ENCODE assay signal across 8 cellular contexts in genomic region chr1:151060241-151061011, GRCh38. TPM values are rescaled to one million over a fixed set of nuclear protein-coding genes. Genes with fewer than 3 reads are reported as not detected.
A peak's percentile ranks its signal among the peaks of the same experiment; 100 is the strongest.
DNase-seq lines count a peak whose midpoint lies in the region; ATAC-seq and TF ChIP-seq lines count a peak whose summit lies in the region.

A gene with protein sequence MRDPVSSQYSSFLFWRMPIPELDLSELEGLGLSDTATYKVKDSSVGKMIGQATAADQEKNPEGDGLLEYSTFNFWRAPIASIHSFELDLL (plus strand): TSS chr1:151060397. CDS start chr1:151067225, 6,828 bp downstream.

- peaks cover 8 to 23% of the 10 kb centered on the region in 2 donors for H3K36me3 ChIP-seq in muscle layer of duodenum (ENCODE audit: control insufficient read depth in 1 of 2, insufficient read depth in 2 of 2, low read length in 2 of 2)

- H3K4me3 Mint-ChIP-seq in T-helper 1 cell treated with Interleukin-12 subunit alpha and Interleukin-12 subunit beta and Interleukin-4 antibody, amounts not matched to agents 30 μg/mL and 1 μg/mL, for 36 hours, result peak within 1 kb of the TSS; percentile 99
- H3K4me3 Mint-ChIP-seq in activated T-cell treated with anti-CD3 and anti-CD28 coated beads, Interleukin-2, amount 50 U/mL, for 72 hours, result peak within 1 kb of the TSS; percentile 87 to 99

- H3K36me3 Mint-ChIP-seq in T-helper 1 cell treated with Interleukin-12 subunit alpha and Interleukin-12 subunit beta and Interleukin-4 antibody, amounts not matched to agents 30 μg/mL and 1 μg/mL, for 36 hours (ENCODE audit: low read depth), result peaks cover 35% of the 10 kb centered on the region
- peaks cover 12 to 32% of the 10 kb centered on the region in 2 donors for H3K36me3 Mint-ChIP-seq in activated T-cell treated with anti-CD3 and anti-CD28 coated beads, Interleukin-2, amount 50 U/mL, for 72 hours (ENCODE audit: insufficient read depth in 2 of 2)

- H3K4me3 ChIP-seq in fibroblast of pulmonary artery (replicated peaks; ENCODE audit: low read depth, low read length) (peak within 1 kb of the TSS; percentile 97), muscle layer of duodenum (ENCODE audit: low read depth in 1 of 2, low read length in 2 of 2) (peak within 1 kb of the TSS; percentile 90 to 99)

- H3K9me3 Mint-ChIP-seq in T-helper 1 cell treated with Interleukin-12 subunit alpha and Interleukin-12 subunit beta and Interleukin-4 antibody, amounts not matched to agents 30 μg/mL and 1 μg/mL, for 36 hours, result no peaks in the 10 kb centered on the region
- no peaks in the 10 kb centered on the region for H3K9me3 Mint-ChIP-seq in activated T-cell treated with anti-CD3 and anti-CD28 coated beads, Interleukin-2, amount 50 U/mL, for 72 hours

- H3K27me3 Mint-ChIP-seq in T-helper 1 cell treated with Interleukin-12 subunit alpha and Interleukin-12 subunit beta and Interleukin-4 antibody, amounts not matched to agents 30 μg/mL and 1 μg/mL, for 36 hours (ENCODE audit: low read depth), result no peaks in the 10 kb centered on the region
- no peaks in the 10 kb centered on the region for H3K27me3 Mint-ChIP-seq in activated T-cell treated with anti-CD3 and anti-CD28 coated beads, Interleukin-2, amount 50 U/mL, for 72 hours (ENCODE audit: low read depth)

- no peaks in the 10 kb centered on the region for H3K9me3 ChIP-seq in muscle layer of duodenum (ENCODE audit: control insufficient read depth in 1 of 2, low read length in 2 of 2)

- DNase-seq in T-helper 1 cell (no peak), NCI-H2171 treated with DMSO at 0.1 percent for 48 hours (lab: John Stamatoyannopoulos, UW) (peak; percentile 93), fibroblast of pulmonary artery (ENCODE audit: low read depth) (peak; percentile 60)
- DNase-seq in activated T-cell treated with anti-CD3 and anti-CD28 coated beads, Interleukin-2, amount 50 U/mL, for 72 hours, result peak in 1 of 2 donors; percentile 23
- DNase-seq in stimulated activated CD4-positive, alpha-beta T cell treated with anti-CD3 and anti-CD28 coated beads, Interleukin-12 subunit alpha, Interleukin-12 subunit beta, amount 100 ng/mL, for 4 hours, result no peak

- H3K27ac Mint-ChIP-seq in T-helper 1 cell treated with Interleukin-12 subunit alpha and Interleukin-12 subunit beta and Interleukin-4 antibody, amounts not matched to agents 30 μg/mL and 1 μg/mL, for 36 hours, result peak within 1 kb of the TSS; percentile 95
- peak within 1 kb of the TSS; percentile 95 for H3K27ac Mint-ChIP-seq in activated T-cell treated with anti-CD3 and anti-CD28 coated beads, Interleukin-2, amount 50 U/mL, for 72 hours

- H3K27ac ChIP-seq in muscle layer of duodenum (ENCODE audit: low read length), result peak within 1 kb of the TSS; percentile 98

- no peak for TF ChIP-seq CTCF in fibroblast of pulmonary artery (IDR thresholded peaks at IDR 0.05; ENCODE audit: low read length, missing control alignments)

- ATAC-seq in activated T-cell treated with anti-CD3 and anti-CD28 coated beads, Interleukin-2, amount 50 U/mL, for 72 hours (replicated peaks in 1 of 2), result no peak
- no peak for ATAC-seq in HG02973 (IDR thresholded peaks at IDR 0.05; ENCODE audit: unreplicated experiment)

- peaks cover 38% of the 10 kb centered on the region for H3K4me1 Mint-ChIP-seq in T-helper 1 cell treated with Interleukin-12 subunit alpha and Interleukin-12 subunit beta and Interleukin-4 antibody, amounts not matched to agents 30 μg/mL and 1 μg/mL, for 36 hours (ENCODE audit: low read depth)
- H3K4me1 Mint-ChIP-seq in activated T-cell treated with anti-CD3 and anti-CD28 coated beads, Interleukin-2, amount 50 U/mL, for 72 hours (ENCODE audit: low read depth), result peaks cover 68% of the 10 kb centered on the region

- peaks cover 7 to 39% of the 10 kb centered on the region in 2 donors for H3K4me1 ChIP-seq in muscle layer of duodenum (ENCODE audit: control insufficient read depth in 1 of 2, insufficient read depth in 2 of 2, low read length in 2 of 2)

- H3K27me3 ChIP-seq in muscle layer of duodenum (ENCODE audit: low read depth, low read length), result no peaks in the 10 kb centered on the region

RNA-seq across cellular contexts. Expression of the gene that starts here (rescaled TPM):
- total RNA-seq in activated T-cell treated with anti-CD3 and anti-CD28 coated beads, Interleukin-2, amount 50 U/mL, for 72 hours, result 1 to 10 TPM; 5.3 to 5.6 TPM

Comparison
In these comparisons a context has a peak if more than half of its experiments do, and no peak if none do; other contexts are left out.
1. DNase-seq: peak in NCI-H2171 treated with DMSO at 0.1 percent for 48 hours (single experiment) and fibroblast of pulmonary artery (single experiment); none in T-helper 1 cell (0 of 5) and stimulated activated CD4-positive, alpha-beta T cell treated with anti-CD3 and anti-CD28 coated beads, Interleukin-12 subunit alpha, Interleukin-12 subunit beta, amount 100 ng/mL, for 4 hours (single experiment).